29 cellular contexts compared by ENCODE assay signal in the genomic region with DNA sequence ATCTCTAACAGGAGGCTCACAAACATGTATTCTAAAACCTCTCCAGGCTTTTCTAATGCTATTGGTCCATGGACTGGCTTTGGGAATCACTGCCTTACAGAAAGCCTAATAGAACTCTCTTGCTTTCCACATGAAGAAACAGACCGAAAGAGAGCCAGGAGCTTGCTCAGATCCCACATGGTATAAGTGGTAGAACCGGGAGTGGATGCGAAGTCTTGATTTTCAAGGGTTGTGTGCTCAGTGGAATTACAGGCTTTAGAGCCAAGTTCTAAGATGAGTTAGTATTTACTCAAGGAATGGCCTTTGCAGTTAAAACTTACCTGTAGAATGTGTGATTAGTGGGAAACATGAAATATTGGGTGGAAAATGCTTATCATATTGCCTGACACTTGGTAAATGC.
"Had no signal": no experiment of that assay in that cellular context is flagged by ENCODE, and none has a peak within 500 bp of the region (broad histone marks: within the 10 kb centered on the region; RNA-seq: fewer than 3 reads in every experiment).

No MANE protein-coding gene starts in this region.

- H3K9me3 Mint-ChIP-seq: activated naive CD4-positive, alpha-beta T cell treated with anti-CD3 and anti-CD28 coated beads for 36 hours; activated naive CD8-positive, alpha-beta T cell treated with anti-CD3 and anti-CD28 coated beads for 36 hours; effector memory CD8-positive, alpha-beta T cell; neural crest cell; T-helper 1 cell treated with Interleukin-12 subunit alpha and Interleukin-12 subunit beta and Interleukin-4 antibody, amounts not matched to agents 30 μg/mL and 1 μg/mL, for 36 hours had no signal

- H3K27ac Mint-ChIP-seq: activated naive CD4-positive, alpha-beta T cell treated with anti-CD3 and anti-CD28 coated beads for 36 hours; activated naive CD8-positive, alpha-beta T cell treated with anti-CD3 and anti-CD28 coated beads for 36 hours; effector memory CD8-positive, alpha-beta T cell; naive B cell; T-helper 1 cell treated with Interleukin-12 subunit alpha and Interleukin-12 subunit beta and Interleukin-4 antibody, amounts not matched to agents 30 μg/mL and 1 μg/mL, for 36 hours had no signal

- H3K4me3 ChIP-seq: gastrocnemius medialis, hepatocyte, mucosa of descending colon, right atrium auricular region, thoracic aorta, upper lobe of left lung had no signal

- DNase-seq: activated CD4-positive, alpha-beta T cell treated with anti-CD3 and anti-CD28 coated beads for 4 hours; activated CD4-positive, alpha-beta T cell treated with anti-CD3 and anti-CD28 coated beads, Interleukin-2, amount 50 U/mL, for 48 hours; activated CD8-positive, alpha-beta memory T cell treated with anti-CD3 and anti-CD28 coated beads for 24 hours; activated effector memory CD4-positive, alpha-beta T cell treated with Interleukin-2 at 50 U/mL for 16 hours; activated naive CD4-positive, alpha-beta T cell treated with anti-CD3 and anti-CD28 coated beads for 36 hours; activated naive CD8-positive, alpha-beta T cell treated with anti-CD3 and anti-CD28 coated beads for 36 hours; caudate nucleus; cortex of kidney; effector memory CD8-positive, alpha-beta T cell; erythroblast; gastrocnemius medialis; glutamatergic neuron; islet precursor cell; left ventricle myocardium superior; mucosa of descending colon; naive B cell; occipital lobe; stimulated activated CD4-positive, alpha-beta T cell treated with anti-CD3 and anti-CD28 coated beads, Interleukin-15, amount 100 ng/mL, for 24 hours; stimulated activated CD4-positive, alpha-beta T cell treated with anti-CD3 and anti-CD28 coated beads, Interleukin-2, amount 100 ng/mL, for 24 hours; stimulated activated naive CD4-positive, alpha-beta T cell; T-helper 9 cell; upper lobe of left lung had no signal

- H3K36me3 Mint-ChIP-seq: activated naive CD8-positive, alpha-beta T cell treated with anti-CD3 and anti-CD28 coated beads for 36 hours; naive B cell had no signal

- H3K4me3 Mint-ChIP-seq: activated naive CD4-positive, alpha-beta T cell treated with anti-CD3 and anti-CD28 coated beads for 36 hours; activated naive CD8-positive, alpha-beta T cell treated with anti-CD3 and anti-CD28 coated beads for 36 hours; effector memory CD8-positive, alpha-beta T cell; naive B cell; neural crest cell; T-helper 1 cell treated with Interleukin-12 subunit alpha and Interleukin-12 subunit beta and Interleukin-4 antibody, amounts not matched to agents 30 μg/mL and 1 μg/mL, for 36 hours had no signal

- H3K4me1 Mint-ChIP-seq: activated naive CD8-positive, alpha-beta T cell treated with anti-CD3 and anti-CD28 coated beads for 36 hours; naive B cell had no signal

- H3K27me3 ChIP-seq: gastrocnemius medialis, hepatocyte, right atrium auricular region, upper lobe of left lung had no signal

- FAIRE-seq: TTC549 had no signal

- ATAC-seq: effector memory CD8-positive, alpha-beta T cell; gastrocnemius medialis; left ventricle myocardium superior; mucosa of descending colon had no signal

- H3K27me3 Mint-ChIP-seq: activated naive CD8-positive, alpha-beta T cell treated with anti-CD3 and anti-CD28 coated beads for 36 hours had no signal

- H3K27ac ChIP-seq: gastrocnemius medialis, hepatocyte, right atrium auricular region, VCaP had no signal

- H3K9me3 ChIP-seq: gastrocnemius medialis, mucosa of descending colon, right atrium auricular region, thoracic aorta, upper lobe of left lung had no signal

- H3K36me3 ChIP-seq: gastrocnemius medialis, right atrium auricular region, thoracic aorta, upper lobe of left lung had no signal
